Comparison of ENCODE assay signal across 18 cellular contexts in the genomic region with DNA sequence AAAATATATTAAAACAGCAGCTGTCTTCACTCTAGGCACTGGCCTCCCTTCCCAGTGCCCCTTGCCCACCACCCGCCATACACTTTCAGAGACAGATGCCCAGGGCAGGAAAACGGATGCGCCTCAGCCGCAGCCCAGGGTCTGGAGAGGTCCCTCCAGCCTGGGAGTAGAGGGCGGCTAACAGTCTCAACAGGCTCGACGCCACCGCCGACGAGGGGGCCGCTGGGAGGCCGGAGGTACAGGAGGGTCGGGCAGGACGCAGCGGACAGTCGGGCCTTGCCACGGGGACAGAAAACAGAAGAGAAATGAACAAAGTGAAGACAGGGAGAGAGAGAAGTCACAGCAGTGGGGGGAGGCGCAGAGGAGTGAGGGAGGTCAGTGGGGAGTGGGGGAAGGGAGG.
"Had no signal": no experiment of that assay in that cellular context is flagged by ENCODE, and none has a peak within 500 bp of the region (broad histone marks: within the 10 kb centered on the region; RNA-seq: fewer than 3 reads in every experiment).

No MANE protein-coding gene starts in this region.

- H3K4me3 Mint-ChIP-seq: natural killer cell treated with Interleukin-12 subunit alpha and Interleukin-12 subunit beta and Interleukin-15 and Interleukin-18, amount 100 ng/mL, for 72 hours had no signal

- DNase-seq: effector memory CD4-positive, alpha-beta T cell; heart left ventricle; hippocampal formation; kidney glomerular epithelial cell; mammary epithelial cell; midbrain; stimulated activated CD4-positive, alpha-beta T cell treated with anti-CD3 and anti-CD28 coated beads, Interleukin-2, amount 100 ng/mL, for 24 hours; stimulated activated CD4-positive, alpha-beta T cell treated with anti-CD3 and anti-CD28 coated beads, Interleukin-4, amount 100 ng/mL, for 4 hours; stimulated activated naive CD4-positive, alpha-beta T cell; stomach; substantia nigra; transverse colon had no signal

- H3K9me3 Mint-ChIP-seq: natural killer cell treated with Interleukin-12 subunit alpha and Interleukin-12 subunit beta and Interleukin-15 and Interleukin-18, amount 100 ng/mL, for 72 hours had no signal

- ATAC-seq: esophagus mucosa; natural killer cell treated with Interleukin-12 subunit alpha and Interleukin-12 subunit beta and Interleukin-15 and Interleukin-18, amount 100 ng/mL, for 72 hours had no signal

- H3K27ac ChIP-seq: heart left ventricle, right atrium auricular region, sigmoid colon, skin epidermis, stomach, thoracic aorta, transverse colon had no signal

- H3K9me3 ChIP-seq: heart left ventricle, right atrium auricular region, sigmoid colon, stomach, thoracic aorta, transverse colon had no signal

- H3K4me1 ChIP-seq: right atrium auricular region, sigmoid colon, transverse colon had no signal

- H3K4me3 ChIP-seq: heart left ventricle, right atrium auricular region, sigmoid colon, skin epidermis, stomach, thoracic aorta, transverse colon had no signal

- H3K27me3 ChIP-seq: heart left ventricle, right atrium auricular region, sigmoid colon, stomach, transverse colon had no signal

- H3K27me3 Mint-ChIP-seq: natural killer cell treated with Interleukin-12 subunit alpha and Interleukin-12 subunit beta and Interleukin-15 and Interleukin-18, amount 100 ng/mL, for 72 hours had no signal
